Comparison of ENCODE assay signal across 25 cellular contexts in genomic region chr5:2272755-2273154, GRCh38.
"Had no signal": no experiment of that assay in that cellular context is flagged by ENCODE, and none has a peak within 500 bp of the region (broad histone marks: within the 10 kb centered on the region; RNA-seq: fewer than 3 reads in every experiment).

No MANE protein-coding gene starts in this region.

- H3K36me3 Mint-ChIP-seq: naive thymus-derived CD4-positive, alpha-beta T cell; natural killer cell treated with Interleukin-12 subunit alpha and Interleukin-12 subunit beta and Interleukin-15 and Interleukin-18, amount 100 ng/mL, for 72 hours; stimulated activated effector memory CD8-positive, alpha-beta T cell treated with anti-CD3 and anti-CD28 coated beads, Interleukin-12 subunit alpha, Interleukin-12 subunit beta, amount 100 ng/mL, for 72 hours had no signal

- H3K27ac ChIP-seq: lower lobe of right lung, pancreas, spleen, suprapubic skin, thoracic aorta, tibial artery, upper lobe of right lung had no signal

- H3K9me3 ChIP-seq: lower lobe of right lung, mucosa of descending colon, pancreas, spleen, suprapubic skin, thoracic aorta, tibial artery, upper lobe of right lung had no signal

- H3K4me1 ChIP-seq: lower lobe of right lung, pancreas, spleen, suprapubic skin, tibial artery, upper lobe of right lung had no signal

- H3K27ac Mint-ChIP-seq: naive thymus-derived CD4-positive, alpha-beta T cell; natural killer cell treated with Interleukin-12 subunit alpha and Interleukin-12 subunit beta and Interleukin-15 and Interleukin-18, amount 100 ng/mL, for 72 hours; stimulated activated effector memory CD8-positive, alpha-beta T cell treated with anti-CD3 and anti-CD28 coated beads, Interleukin-12 subunit alpha, Interleukin-12 subunit beta, amount 100 ng/mL, for 72 hours; stimulated activated naive CD8-positive, alpha-beta T cell treated with anti-CD3 and anti-CD28 coated beads, Interleukin-15, Interleukin-2, amounts not matched to agents 100 ng/mL and 50 ng/mL, for 24 hours had no signal

- DNase-seq: head of caudate nucleus; hippocampal formation; kidney glomerular epithelial cell; left cardiac atrium; left ventricle myocardium superior; lower lobe of right lung; mammary epithelial cell; midbrain; mucosa of descending colon; naive thymus-derived CD4-positive, alpha-beta T cell; nucleus accumbens; pancreas; right cardiac atrium; small intestine; spleen; stimulated activated CD4-positive, alpha-beta T cell treated with anti-CD3 and anti-CD28 coated beads, Interleukin-4, amount 100 ng/mL, for 24 hours; stimulated activated naive CD4-positive, alpha-beta T cell; tibial artery; trophoblast cell; upper lobe of right lung had no signal

- H3K4me1 Mint-ChIP-seq: stimulated activated effector memory CD8-positive, alpha-beta T cell treated with anti-CD3 and anti-CD28 coated beads, Interleukin-12 subunit alpha, Interleukin-12 subunit beta, amount 100 ng/mL, for 72 hours had no signal

- H3K9me3 Mint-ChIP-seq: natural killer cell treated with Interleukin-12 subunit alpha and Interleukin-12 subunit beta and Interleukin-15 and Interleukin-18, amount 100 ng/mL, for 72 hours had no signal

- H3K4me3 Mint-ChIP-seq: naive thymus-derived CD4-positive, alpha-beta T cell; natural killer cell treated with Interleukin-12 subunit alpha and Interleukin-12 subunit beta and Interleukin-15 and Interleukin-18, amount 100 ng/mL, for 72 hours; stimulated activated effector memory CD8-positive, alpha-beta T cell treated with anti-CD3 and anti-CD28 coated beads, Interleukin-12 subunit alpha, Interleukin-12 subunit beta, amount 100 ng/mL, for 72 hours; stimulated activated naive CD8-positive, alpha-beta T cell treated with anti-CD3 and anti-CD28 coated beads, Interleukin-15, Interleukin-2, amounts not matched to agents 100 ng/mL and 50 ng/mL, for 24 hours had no signal

- H3K27me3 ChIP-seq: upper lobe of right lung had no signal

- H3K4me3 ChIP-seq: lower lobe of right lung, mucosa of descending colon, pancreas, spleen, suprapubic skin, thoracic aorta, tibial artery, upper lobe of right lung had no signal

- H3K36me3 ChIP-seq: lower lobe of right lung, pancreas, spleen, suprapubic skin, thoracic aorta, tibial artery, upper lobe of right lung had no signal
